1 cellular context compared by ENCODE assay signal in genomic region chr20:19921349-19921793, GRCh38.
TF ChIP-seq lines count a peak whose summit lies in the region.

No MANE protein-coding gene starts in this region.

TF ChIP-seq in H1, 55 proteins besides CTCF, POLR2A, EP300 and RAD21 (continued from another document):
- no peak for TF ChIP-seq BACH1 (IDR thresholded peaks at IDR 0.05; ENCODE audit: low read length)
